Comparison of ENCODE assay signal across 8 cellular contexts in genomic region chr17:37607637-37608368, GRCh38. TPM values are rescaled to one million over a fixed set of nuclear protein-coding genes. Genes with fewer than 3 reads are reported as not detected.
A peak's percentile ranks its signal among the peaks of the same experiment; 100 is the strongest.
DNase-seq lines count a peak whose midpoint lies in the region; ATAC-seq and TF ChIP-seq lines count a peak whose summit lies in the region.

No MANE protein-coding gene starts in this region.

- ATAC-seq in GM18861 (IDR thresholded peaks at IDR 0.05; ENCODE audit: unreplicated experiment): no peak

- peaks cover 47% of the 10 kb centered on the region for H3K4me1 Mint-ChIP-seq in brain

- H3K4me1 ChIP-seq in BLaER1 treated with 17β-estradiol and CSF1 and Interleukin-3, amounts not matched to agents 10 nM and 100 nM: peaks cover 28 to 51% (median 33%) of the 10 kb centered on the region in 10 experiments
- H3K4me1 ChIP-seq in Loucy (ENCODE audit: insufficient read depth, low read length, poor library complexity, severe bottlenecking) (peaks cover 49% of the 10 kb centered on the region), mucosa of rectum (ENCODE audit: control insufficient read depth in 2 of 2, insufficient read depth in 2 of 2, low read length in 2 of 2) (peaks cover 0 to 5% of the 10 kb centered on the region in 2 donors)

- DNase-seq in SHP77 (lab: John Stamatoyannopoulos, UW) (no peak), NCI-H187 treated with DMSO at 0.1 percent for 48 hours (lab: John Stamatoyannopoulos, UW) (no peak), DMS 273 treated with DMSO at 0.1 percent for 48 hours (lab: John Stamatoyannopoulos, UW) (no peak)

- no peaks in the 10 kb centered on the region for H3K9me2 ChIP-seq in Loucy (replicated peaks; ENCODE audit: low read depth, low read length)

- peak overlapping the region; percentile 76 to 98 (median 90) for H3K4me3 ChIP-seq in BLaER1 treated with 17β-estradiol and CSF1 and Interleukin-3, amounts not matched to agents 10 nM and 100 nM
- H3K4me3 ChIP-seq in Loucy (ENCODE audit: low read length, poor library complexity, severe bottlenecking) (peak overlapping the region; percentile 94), mucosa of rectum (ENCODE audit: low read length in 2 of 2) (peak overlapping the region; percentile 89 to 96)

- no peaks in the 10 kb centered on the region for H3K27me3 ChIP-seq in BLaER1 treated with 17β-estradiol and CSF1 and Interleukin-3, amounts not matched to agents 10 nM and 100 nM
- H3K27me3 ChIP-seq in Loucy (ENCODE audit: insufficient read depth, low read length, poor library complexity, severe bottlenecking) (no peaks in the 10 kb centered on the region), mucosa of rectum (ENCODE audit: control insufficient read depth in 2 of 2, insufficient read depth in 2 of 2, low read length in 2 of 2) (no peaks in the 10 kb centered on the region)

- H3K36me3 Mint-ChIP-seq in brain: peaks cover 47% of the 10 kb centered on the region

- H4K20me1 ChIP-seq in BLaER1 treated with 17β-estradiol and CSF1 and Interleukin-3, amounts not matched to agents 10 nM and 100 nM: peaks cover 0 to 50% (median 2%) of the 10 kb centered on the region in 11 experiments; a peak in 11 of 22 replicates
- H4K20me1 ChIP-seq in Loucy (ENCODE audit: insufficient read depth, low read length, poor library complexity, severe bottlenecking): peaks cover 44% of the 10 kb centered on the region

- TF ChIP-seq CTCF in Loucy (conservative IDR thresholded peaks at IDR 0.05; ENCODE audit: low read length): no peak
- no peak for TF ChIP-seq CTCF in brain (conservative IDR thresholded peaks at IDR 0.05)

- H3K4me3 Mint-ChIP-seq in brain: peak overlapping the region; percentile 96 to 98 (median 97)

- H3K27ac Mint-ChIP-seq in brain: peak overlapping the region; percentile 96 to 99 (median 99)

- H3K27me3 Mint-ChIP-seq in brain: no peaks in the 10 kb centered on the region

- H3K4me2 ChIP-seq in BLaER1 treated with 17β-estradiol and CSF1 and Interleukin-3, amounts not matched to agents 10 nM and 100 nM: peak overlapping the region; percentile 82 to 100 (median 92)
- H3K4me2 ChIP-seq in Loucy (ENCODE audit: low read depth, low read length, poor library complexity, severe bottlenecking): peak overlapping the region; percentile 86

- H3K36me3 ChIP-seq in BLaER1 treated with 17β-estradiol and CSF1 and Interleukin-3, amounts not matched to agents 10 nM and 100 nM: peaks cover 25 to 45% (median 39%) of the 10 kb centered on the region in 11 experiments
- H3K36me3 ChIP-seq in Loucy (ENCODE audit: insufficient read depth, low read length): peaks cover 5% of the 10 kb centered on the region; the same call in 1 of the 2 replicates
- H3K36me3 ChIP-seq in mucosa of rectum (ENCODE audit: control insufficient read depth in 2 of 2, insufficient read depth in 2 of 2, low read length in 2 of 2): peaks cover 3 to 9% of the 10 kb centered on the region in 2 donors

- peak overlapping the region; percentile 91 to 99 (median 96); a peak in 21 of 22 replicates for H3K27ac ChIP-seq in BLaER1 treated with 17β-estradiol and CSF1 and Interleukin-3, amounts not matched to agents 10 nM and 100 nM
- peak overlapping the region; percentile 87 to 91 for H3K27ac ChIP-seq in mucosa of rectum (ENCODE audit: low read depth in 2 of 2, low read length in 2 of 2)

- H3K9me3 Mint-ChIP-seq in brain: peaks cover 3 to 10% (median 7%) of the 10 kb centered on the region in 5 experiments

- peak overlapping the region; percentile 93 to 98 (median 96) for H3K9ac ChIP-seq in BLaER1 treated with 17β-estradiol and CSF1 and Interleukin-3, amounts not matched to agents 10 nM and 100 nM
- H3K9ac ChIP-seq in Loucy (ENCODE audit: low read depth, low read length, poor library complexity, severe bottlenecking): peak overlapping the region; percentile 96
- H3K9ac ChIP-seq in mucosa of rectum (ENCODE audit: low read depth in 1 of 2, low read length in 2 of 2): peak overlapping the region; percentile 84 to 91

- peaks cover 53% of the 10 kb centered on the region for H3K79me2 ChIP-seq in Loucy (ENCODE audit: insufficient read depth, low read length)

- peaks cover 28% of the 10 kb centered on the region for H3F3A ChIP-seq in Loucy (ENCODE audit: low read depth)

- H2AFZ ChIP-seq in Loucy (ENCODE audit: low read length): no peak overlapping the region; the same call in 1 of the 2 replicates

- peaks cover 0 to 24% (median 18%) of the 10 kb centered on the region in 11 experiments; a peak in 19 of 22 replicates for H3K9me3 ChIP-seq in BLaER1 treated with 17β-estradiol and CSF1 and Interleukin-3, amounts not matched to agents 10 nM and 100 nM (replicated peaks in 1 of 11)
- H3K9me3 ChIP-seq in Loucy (ENCODE audit: insufficient read depth, low read depth, low read length) (peaks cover 6% of the 10 kb centered on the region), mucosa of rectum (ENCODE audit: control insufficient read depth in 2 of 2, low read length in 2 of 2) (no peaks in the 10 kb centered on the region)

RNA-seq across cellular contexts. Expression of gene SYNRG, which starts 1.4 kb away (rescaled TPM):
- 37.9 TPM for polyA plus RNA-seq in brain (ENCODE audit: insufficient read depth, low read depth, low replicate concordance)

RNA-seq across cellular contexts. Expression of gene DDX52, which starts 35.4 kb away (rescaled TPM):
- 10.8 TPM for polyA plus RNA-seq in brain (ENCODE audit: insufficient read depth, low read depth, low replicate concordance)
